Comparison of ENCODE assay signal across 1 cellular context in genomic region chr7:157617401-157617800, GRCh38.
TF ChIP-seq lines count a peak whose summit lies in the region.

No MANE protein-coding gene starts in this region.

TF ChIP-seq in neural cell, 6 proteins besides CTCF, POLR2A, EP300 and RAD21 (continued from another document):
- TF ChIP-seq REST (IDR thresholded peaks at IDR 0.05; ENCODE audit: borderline replicate concordance), result no peak
- peak; percentile 10 for TF ChIP-seq POLR2AphosphoS5 (IDR thresholded peaks at IDR 0.05)
